In the genomic region with DNA sequence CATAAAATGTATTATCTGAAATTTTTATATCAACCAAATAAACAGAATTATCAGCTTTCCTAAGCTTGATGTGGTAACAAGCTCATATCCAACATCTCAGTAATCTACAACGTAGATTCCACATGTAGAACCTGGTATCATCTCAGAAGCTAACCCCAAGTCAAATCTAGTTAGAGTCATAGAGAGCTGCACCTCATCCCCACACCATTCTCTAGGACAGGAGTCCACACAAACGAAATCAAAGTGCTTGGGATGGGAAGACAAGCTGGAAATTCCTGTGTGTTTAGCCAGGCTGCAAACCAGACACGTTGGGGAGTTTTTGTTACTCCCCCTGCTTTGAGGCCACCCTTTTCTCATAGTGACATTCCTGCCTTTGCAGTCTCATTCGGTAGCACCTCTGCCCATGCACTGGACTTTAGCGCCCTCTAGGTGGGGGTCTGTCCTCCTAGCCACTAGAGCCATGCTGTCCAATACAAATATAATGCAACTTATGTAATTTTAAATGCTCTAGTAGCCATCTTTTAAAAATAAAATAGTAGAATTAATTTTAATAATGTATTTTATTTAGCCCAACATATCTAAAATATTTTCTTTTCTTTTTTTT, we compare ENCODE assay signal across 8 cellular contexts. TPM values are rescaled to one million over a fixed set of nuclear protein-coding genes. Genes with fewer than 3 reads are reported as not detected.
A peak's percentile ranks its signal among the peaks of the same experiment; 100 is the strongest.
DNase-seq lines count a peak whose midpoint lies in the region; ATAC-seq and TF ChIP-seq lines count a peak whose summit lies in the region.

No MANE protein-coding gene starts in this region.

- H3K4me1 ChIP-seq in HCT116 (ENCODE audit: control insufficient read depth in 1 of 2, insufficient read depth in 2 of 2, low read length in 2 of 2): no peaks in the 10 kb centered on the region; a peak in 1 of 4 replicates

- H3K4me2 ChIP-seq in HCT116 (ENCODE audit: low read length): peak overlapping the region; percentile 16; the same call in 1 of the 2 replicates

- no peaks in the 10 kb centered on the region for H3K9me3 ChIP-seq in HCT116 (ENCODE audit: control insufficient read depth in 1 of 2, insufficient read depth in 1 of 2, low read depth in 1 of 2, low read length in 2 of 2)

- POLR2A ChIA-PET in HCT116 (lab: Charles Lee): no interaction called here
- POLR2A ChIA-PET in activated CD4-positive, alpha-beta T cell treated with anti-CD3 and anti-CD28 coated beads, Interleukin-2, amount 10 ng/mL, durations not matched to agents 7 days and 5 days (lab: Charles Lee): no interaction called here

- ATAC-seq in activated T-cell treated with anti-CD3 and anti-CD28 coated beads, Interleukin-2, amount 50 U/mL, for 4 hours: no peak
- ATAC-seq in HCT116 (peak; percentile 93), left cardiac atrium (peak in 1 of 2 donors; percentile 38), GM21576 (IDR thresholded peaks at IDR 0.05; ENCODE audit: unreplicated experiment) (no peak)
- peak; percentile 59 for ATAC-seq in stimulated activated effector memory CD8-positive, alpha-beta T cell treated with anti-CD3 and anti-CD28 coated beads, Interleukin-12 subunit alpha, Interleukin-12 subunit beta, amount 100 ng/mL, for 72 hours

- no peak overlapping the region for H3K4me3 ChIP-seq in HCT116 (replicated peaks in 1 of 2; ENCODE audit: low read depth in 1 of 2, low read length in 2 of 2)

- peak overlapping the region; percentile 40 for H2AFZ ChIP-seq in HCT116 (ENCODE audit: low read depth, low read length, poor library complexity, severe bottlenecking)

- H3K4me3 Mint-ChIP-seq in activated T-cell treated with anti-CD3 and anti-CD28 coated beads, Interleukin-2, amount 50 U/mL, for 4 hours: no peak overlapping the region
- no peak overlapping the region for H3K4me3 Mint-ChIP-seq in activated CD4-positive, alpha-beta T cell treated with anti-CD3 and anti-CD28 coated beads, Interleukin-2, amount 10 ng/mL, durations not matched to agents 7 days and 5 days
- no peak overlapping the region for H3K4me3 Mint-ChIP-seq in stimulated activated effector memory CD8-positive, alpha-beta T cell treated with anti-CD3 and anti-CD28 coated beads, Interleukin-12 subunit alpha, Interleukin-12 subunit beta, amount 100 ng/mL, for 72 hours

- CTCF ChIA-PET in HCT116 (lab: Charles Lee): interaction anchor here (0.6 to 3.4 kb wide), 15 partner anchors 9 to 1176 kb away, joined by 3 to 28 read pairs (median 4); no protein-coding TSS in a partner anchor
- CTCF ChIA-PET in activated CD4-positive, alpha-beta T cell treated with anti-CD3 and anti-CD28 coated beads, Interleukin-2, amount 10 ng/mL, durations not matched to agents 7 days and 5 days (lab: Charles Lee): no interaction called here

- TF ChIP-seq CTCF in HCT116 (IDR thresholded peaks at IDR 0.05 in 2 of 3, conservative IDR thresholded peaks at IDR 0.05 in 1 of 3; ENCODE audit: borderline replicate concordance in 1 of 3, insufficient read depth in 1 of 3, low read depth in 2 of 3, low read length in 2 of 3): peak; percentile 80 to 82 (median 80)

- no peaks in the 10 kb centered on the region for H4K20me1 ChIP-seq in HCT116 (ENCODE audit: insufficient read depth)

- intact Hi-C loops in HCT116 (cut with micrococcal nuclease): loop anchor here (1.0 to 2.0 kb wide), 3 partner anchors 81 to 829 kb away; no protein-coding TSS in a partner anchor
- intact Hi-C loops in left cardiac atrium (cut with DNase I): loop anchor here in 1 of 2 donors (5.0 kb wide), 1 partner anchor 1174 kb away; no protein-coding TSS in a partner anchor

- H3K79me2 ChIP-seq in HCT116 (ENCODE audit: insufficient read depth, low read length): no peaks in the 10 kb centered on the region

- no peaks in the 10 kb centered on the region for H3K27me3 ChIP-seq in HCT116 (ENCODE audit: insufficient read depth, low read length)

- H3K36me3 Mint-ChIP-seq in activated T-cell treated with anti-CD3 and anti-CD28 coated beads, Interleukin-2, amount 50 U/mL, for 4 hours (ENCODE audit: insufficient read depth): no peaks in the 10 kb centered on the region
- no peaks in the 10 kb centered on the region for H3K36me3 Mint-ChIP-seq in activated CD4-positive, alpha-beta T cell treated with anti-CD3 and anti-CD28 coated beads, Interleukin-2, amount 10 ng/mL, durations not matched to agents 7 days and 5 days (ENCODE audit: low read depth)
- H3K36me3 Mint-ChIP-seq in stimulated activated effector memory CD8-positive, alpha-beta T cell treated with anti-CD3 and anti-CD28 coated beads, Interleukin-12 subunit alpha, Interleukin-12 subunit beta, amount 100 ng/mL, for 72 hours: no peaks in the 10 kb centered on the region

- DNase-seq in activated T-cell treated with anti-CD3 and anti-CD28 coated beads for 48 hours (ENCODE audit: low read depth) (peak; percentile 29), HCT116 (ENCODE audit: low read depth, low spot score) (peak; percentile 57), NCI-H2171 (lab: John Stamatoyannopoulos, UW) (peak; percentile 14), left cardiac atrium (peak; percentile 36)
- no peak for DNase-seq in activated T-cell treated with anti-CD3 and anti-CD28 coated beads, Interleukin-2, amount 50 U/mL, for 4 hours
- peak; percentile 29 for DNase-seq in activated CD4-positive, alpha-beta T cell treated with anti-CD3 and anti-CD28 coated beads, Interleukin-2, amount 10 ng/mL, durations not matched to agents 7 days and 5 days
- no peak for DNase-seq in stimulated activated effector memory CD8-positive, alpha-beta T cell treated with anti-CD3 and anti-CD28 coated beads, Interleukin-12 subunit alpha, Interleukin-12 subunit beta, amount 100 ng/mL, for 72 hours (ENCODE audit: low spot score in 2 of 2)

- no peaks in the 10 kb centered on the region for H3K9me2 ChIP-seq in HCT116 (ENCODE audit: insufficient read depth)

- H3K27me3 Mint-ChIP-seq in activated T-cell treated with anti-CD3 and anti-CD28 coated beads, Interleukin-2, amount 50 U/mL, for 4 hours (ENCODE audit: low read depth): peaks cover 32% of the 10 kb centered on the region
- peaks cover 4% of the 10 kb centered on the region for H3K27me3 Mint-ChIP-seq in activated CD4-positive, alpha-beta T cell treated with anti-CD3 and anti-CD28 coated beads, Interleukin-2, amount 10 ng/mL, durations not matched to agents 7 days and 5 days

- no TSS peak for BruUV-seq in HCT116 (replicated peaks; lab: Mats Ljungman, UMichigan)

- RAD21 ChIA-PET in HCT116 (lab: Charles Lee; ENCODE audit: low non-redundant PET in 1 of 2, low total read pairs in 2 of 2, uncharacterized antibody in 2 of 2, unreplicated experiment in 2 of 2): interaction anchor here in 1 of 2 experiments (0.6 to 1.5 kb wide), 2 partner anchors 14 to 466 kb away, joined by 3 to 4 read pairs; no protein-coding TSS in a partner anchor

- no peaks in the 10 kb centered on the region for H3K9me3 Mint-ChIP-seq in activated T-cell treated with anti-CD3 and anti-CD28 coated beads, Interleukin-2, amount 50 U/mL, for 4 hours
- H3K9me3 Mint-ChIP-seq in activated CD4-positive, alpha-beta T cell treated with anti-CD3 and anti-CD28 coated beads, Interleukin-2, amount 10 ng/mL, durations not matched to agents 7 days and 5 days: no peaks in the 10 kb centered on the region
- no peaks in the 10 kb centered on the region for H3K9me3 Mint-ChIP-seq in stimulated activated effector memory CD8-positive, alpha-beta T cell treated with anti-CD3 and anti-CD28 coated beads, Interleukin-12 subunit alpha, Interleukin-12 subunit beta, amount 100 ng/mL, for 72 hours

- H3K36me3 ChIP-seq in HCT116 (ENCODE audit: control insufficient read depth in 1 of 2, insufficient read depth in 2 of 2, low read length in 2 of 2): no peaks in the 10 kb centered on the region

- no peak overlapping the region for H3K27ac Mint-ChIP-seq in activated CD4-positive, alpha-beta T cell treated with anti-CD3 and anti-CD28 coated beads, Interleukin-2, amount 10 ng/mL, durations not matched to agents 7 days and 5 days
- no peak overlapping the region for H3K27ac Mint-ChIP-seq in stimulated activated effector memory CD8-positive, alpha-beta T cell treated with anti-CD3 and anti-CD28 coated beads, Interleukin-12 subunit alpha, Interleukin-12 subunit beta, amount 100 ng/mL, for 72 hours

- no peak overlapping the region for H3K27ac ChIP-seq in HCT116 (ENCODE audit: low read depth, low read length)

- TF ChIP-seq RAD21 in HCT116 (IDR thresholded peaks at IDR 0.05; ENCODE audit: low read depth): peak; percentile 93

- H3K9ac ChIP-seq in HCT116 (ENCODE audit: low read length): no peak overlapping the region

- H3K4me1 Mint-ChIP-seq in activated T-cell treated with anti-CD3 and anti-CD28 coated beads, Interleukin-2, amount 50 U/mL, for 4 hours (ENCODE audit: low read depth): peaks cover 1% of the 10 kb centered on the region
- no peaks in the 10 kb centered on the region for H3K4me1 Mint-ChIP-seq in activated CD4-positive, alpha-beta T cell treated with anti-CD3 and anti-CD28 coated beads, Interleukin-2, amount 10 ng/mL, durations not matched to agents 7 days and 5 days
- H3K4me1 Mint-ChIP-seq in stimulated activated effector memory CD8-positive, alpha-beta T cell treated with anti-CD3 and anti-CD28 coated beads, Interleukin-12 subunit alpha, Interleukin-12 subunit beta, amount 100 ng/mL, for 72 hours: no peaks in the 10 kb centered on the region

- no peak for TF ChIP-seq POLR2A in HCT116 (IDR thresholded peaks at IDR 0.05; ENCODE audit: borderline replicate concordance, extremely low read depth, insufficient read depth, insufficient read length)

TF ChIP-seq in HCT116, 20 proteins besides CTCF, POLR2A, EP300 and RAD21:
- TF ChIP-seq YY1 (IDR thresholded peaks at IDR 0.05; ENCODE audit: extremely low read depth, insufficient replicate concordance, low read depth, low read length) (peak; percentile 46), SP1 (IDR thresholded peaks at IDR 0.05; ENCODE audit: low read depth) (no peak), CBX3 (IDR thresholded peaks at IDR 0.05; ENCODE audit: low read depth) (0 out of 2 replicates have a peak, but pooled peaks have one; percentile 21)
TF ChIP-seq in HCT116: peak in this region for 2.

RNA-seq across cellular contexts. Expression of a gene that starts 28.1 kb away (rescaled TPM):
- under 1 TPM; 0.14 to 0.30 (median 0.18) TPM for total RNA-seq in activated T-cell treated with anti-CD3 and anti-CD28 coated beads, Interleukin-2, amount 50 U/mL, for 4 hours
- total RNA-seq in HCT116 (2021; ENCODE audit: unreplicated experiment) (13.8 TPM), left cardiac atrium (1 to 10 TPM; 2.2 to 2.4 TPM)
- polyA plus RNA-seq in HCT116 (2012): 3.9 and 4.0 TPM in 2 replicates
- under 1 TPM; 0.02 to 0.07 TPM for total RNA-seq in activated CD4-positive, alpha-beta T cell treated with anti-CD3 and anti-CD28 coated beads, Interleukin-2, amount 10 ng/mL, durations not matched to agents 7 days and 5 days

Comparison
In these comparisons a context has a peak if more than half of its experiments do, and no peak if none do; other contexts are left out.
1. DNase-seq: peak in activated T-cell treated with anti-CD3 and anti-CD28 coated beads for 48 hours (single experiment), HCT116 (single experiment), NCI-H2171 (single experiment), activated CD4-positive, alpha-beta T cell treated with anti-CD3 and anti-CD28 coated beads, Interleukin-2, amount 10 ng/mL, durations not matched to agents 7 days and 5 days (single experiment) and left cardiac atrium (single experiment); none in activated T-cell treated with anti-CD3 and anti-CD28 coated beads, Interleukin-2, amount 50 U/mL, for 4 hours (single experiment) and stimulated activated effector memory CD8-positive, alpha-beta T cell treated with anti-CD3 and anti-CD28 coated beads, Interleukin-12 subunit alpha, Interleukin-12 subunit beta, amount 100 ng/mL, for 72 hours (0 of 2).
2. ATAC-seq: peak in HCT116 (single experiment) and stimulated activated effector memory CD8-positive, alpha-beta T cell treated with anti-CD3 and anti-CD28 coated beads, Interleukin-12 subunit alpha, Interleukin-12 subunit beta, amount 100 ng/mL, for 72 hours (single experiment); none in activated T-cell treated with anti-CD3 and anti-CD28 coated beads, Interleukin-2, amount 50 U/mL, for 4 hours (0 of 2) and GM21576 (single experiment).